In the genomic region with DNA sequence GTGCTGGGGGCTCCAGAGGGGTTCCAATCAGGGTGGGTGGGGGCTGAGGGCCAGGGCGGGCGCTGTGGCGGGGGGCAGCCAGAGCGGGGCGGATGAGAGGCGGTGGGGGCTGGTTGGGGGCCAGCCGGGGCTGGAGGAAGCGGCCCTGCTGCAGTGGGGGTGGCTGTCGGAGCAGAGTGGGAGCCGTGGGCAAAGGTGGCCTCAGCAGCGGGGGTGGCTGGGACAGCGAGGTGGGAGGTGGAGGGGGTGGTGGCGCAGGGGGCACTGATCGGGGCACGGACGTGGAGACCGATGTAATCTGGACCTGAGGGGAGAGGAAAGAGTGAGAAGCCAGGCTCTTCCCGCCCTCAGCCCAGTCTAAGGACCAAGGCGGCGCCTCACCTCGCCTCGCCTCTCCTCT, we compare ENCODE assay signal across 21 cellular contexts. TPM values are rescaled to one million over a fixed set of nuclear protein-coding genes. Genes with fewer than 3 reads are reported as not detected.
DNase-seq lines count a peak whose midpoint lies in the region; ATAC-seq and TF ChIP-seq lines count a peak whose summit lies in the region.
"Had no signal": no experiment of that assay in that cellular context is flagged by ENCODE, and none has a peak within 500 bp of the region (broad histone marks: within the 10 kb centered on the region; RNA-seq: fewer than 3 reads in every experiment).

No MANE protein-coding gene starts in this region.

- no peaks in the 10 kb centered on the region for H3K9me3 ChIP-seq in endodermal cell (ENCODE audit: control insufficient read depth, low read length)
- no peaks in the 10 kb centered on the region for H3K9me3 ChIP-seq in neural progenitor cell (ENCODE audit: low read depth)
- H3K9me3 ChIP-seq: MG63, SJSA1 had no signal

- H3K4me1 ChIP-seq in endodermal cell (ENCODE audit: control insufficient read depth, insufficient read depth, low read length): peaks cover 15% of the 10 kb centered on the region
- H3K4me1 ChIP-seq in neural progenitor cell: peaks cover 62% of the 10 kb centered on the region

- H3K27ac ChIP-seq in endodermal cell (ENCODE audit: low read depth, low read length): peak overlapping the region; percentile 68
- H3K27ac ChIP-seq in neural progenitor cell: peak overlapping the region; percentile 80
- H3K27ac ChIP-seq: GM23248, SJSA1 had no signal

- H3K36me3 ChIP-seq in endodermal cell (ENCODE audit: control insufficient read depth, insufficient read depth, low read length): peaks cover 5% of the 10 kb centered on the region
- H3K36me3 ChIP-seq in neural progenitor cell: no peaks in the 10 kb centered on the region
- H3K36me3 ChIP-seq: MG63 had no signal

- peak; percentile 10 for ATAC-seq in stimulated activated naive CD8-positive, alpha-beta T cell treated with anti-CD3 and anti-CD28 coated beads, Interleukin-15, amount 100 ng/mL, for 72 hours
- no peak for ATAC-seq in stimulated activated naive CD8-positive, alpha-beta T cell treated with anti-CD3 and anti-CD28 coated beads, Interleukin-15, Interleukin-2, amounts not matched to agents 100 U/mL and 50 U/mL, for 24 hours
- no peak for ATAC-seq in GM19455 (IDR thresholded peaks at IDR 0.05; ENCODE audit: unreplicated experiment)
- ATAC-seq: Right ventricle myocardium inferior had no signal

- WGBS in endodermal cell (ENCODE audit: insufficient coverage in 1 of 2, insufficient read length in 1 of 2), 2 experiments: 95% methylated on average over 22 of the region's 22 CpGs; no CpG with 5 or more reads in 1 of the 2 experiments

- no peak overlapping the region for H3K4me3 Mint-ChIP-seq in stimulated activated naive CD8-positive, alpha-beta T cell treated with anti-CD3 and anti-CD28 coated beads, Interleukin-15, amount 100 ng/mL, for 72 hours
- no peak overlapping the region for H3K4me3 Mint-ChIP-seq in endodermal cell
- no peak overlapping the region for H3K4me3 Mint-ChIP-seq in neural progenitor cell
- H3K4me3 Mint-ChIP-seq in activated T-helper 1 cell treated with anti-CD3 and anti-CD28 coated beads, Interleukin-12 subunit alpha, Interleukin-12 subunit beta, Interleukin-2, Interleukin-4 antibody, amounts not matched to agents 30 ng/mL and 10 ng/mL and 1 ng/mL, durations not matched to agents 14 hours and 24 hours and 36 hours: no peak overlapping the region

- H3K4me1 Mint-ChIP-seq in stimulated activated naive CD8-positive, alpha-beta T cell treated with anti-CD3 and anti-CD28 coated beads, Interleukin-15, amount 100 ng/mL, for 72 hours: peaks cover 23% of the 10 kb centered on the region
- H3K4me1 Mint-ChIP-seq in endodermal cell: peaks cover 7% of the 10 kb centered on the region
- H3K4me1 Mint-ChIP-seq in neural progenitor cell: peaks cover 49% of the 10 kb centered on the region
- no peaks in the 10 kb centered on the region for H3K4me1 Mint-ChIP-seq in activated T-helper 1 cell treated with anti-CD3 and anti-CD28 coated beads, Interleukin-12 subunit alpha, Interleukin-12 subunit beta, Interleukin-2, Interleukin-4 antibody, amounts not matched to agents 30 ng/mL and 10 ng/mL and 1 ng/mL, durations not matched to agents 14 hours and 24 hours and 36 hours (ENCODE audit: low read depth)

- no peak for TF ChIP-seq CTCF in endodermal cell (conservative IDR thresholded peaks at IDR 0.05)
- TF ChIP-seq CTCF in neural progenitor cell (IDR thresholded peaks at IDR 0.05): no peak

- H3K9me3 Mint-ChIP-seq in stimulated activated naive CD8-positive, alpha-beta T cell treated with anti-CD3 and anti-CD28 coated beads, Interleukin-15, amount 100 ng/mL, for 72 hours: no peaks in the 10 kb centered on the region
- H3K9me3 Mint-ChIP-seq in endodermal cell (no peaks in the 10 kb centered on the region), neural progenitor cell (no peaks in the 10 kb centered on the region)
- H3K9me3 Mint-ChIP-seq in activated T-helper 1 cell treated with anti-CD3 and anti-CD28 coated beads, Interleukin-12 subunit alpha, Interleukin-12 subunit beta, Interleukin-2, Interleukin-4 antibody, amounts not matched to agents 30 ng/mL and 10 ng/mL and 1 ng/mL, durations not matched to agents 14 hours and 24 hours and 36 hours: no peaks in the 10 kb centered on the region

- peaks cover 22% of the 10 kb centered on the region for H3K36me3 Mint-ChIP-seq in endodermal cell (ENCODE audit: low read depth)
- H3K36me3 Mint-ChIP-seq in neural progenitor cell: peaks cover 10% of the 10 kb centered on the region
- H3K36me3 Mint-ChIP-seq in activated T-helper 1 cell treated with anti-CD3 and anti-CD28 coated beads, Interleukin-12 subunit alpha, Interleukin-12 subunit beta, Interleukin-2, Interleukin-4 antibody, amounts not matched to agents 30 ng/mL and 10 ng/mL and 1 ng/mL, durations not matched to agents 14 hours and 24 hours and 36 hours (ENCODE audit: low read depth): no peaks in the 10 kb centered on the region

- H3K79me2 ChIP-seq in neural progenitor cell (ENCODE audit: low read depth): peaks cover 47% of the 10 kb centered on the region

- DNase-seq in stimulated activated naive CD8-positive, alpha-beta T cell treated with anti-CD3 and anti-CD28 coated beads, Interleukin-15, amount 100 ng/mL, for 72 hours: no peak
- DNase-seq in stimulated activated naive CD8-positive, alpha-beta T cell treated with anti-CD3 and anti-CD28 coated beads, Interleukin-15, Interleukin-2, amounts not matched to agents 100 U/mL and 50 U/mL, for 24 hours: no peak
- no peak for DNase-seq in endodermal cell
- no peak for DNase-seq in neural progenitor cell (ENCODE audit: low spot score)
- no peak for DNase-seq in hepatic stellate cell (ENCODE audit: low spot score)
- DNase-seq in Kasumi-1 (lab: John Stamatoyannopoulos, UW): no peak
- no peak for DNase-seq in activated T-helper 1 cell treated with anti-CD3 and anti-CD28 coated beads, Interleukin-12 subunit alpha, Interleukin-12 subunit beta, Interleukin-2, Interleukin-4 antibody, amounts not matched to agents 30 ng/mL and 10 ng/mL and 1 ng/mL, durations not matched to agents 14 hours and 24 hours and 36 hours (ENCODE audit: low spot score)
- DNase-seq: 8988T, DMS79, GM23248, HCEC 1CT, MG63, NCI-H1417, NCI-H1694 treated with DMSO at 0.1 percent for 48 hours, NCI-H2107, NCI-H446 treated with DMSO at 0.1 percent for 48 hours, NCI-H526 treated with DMSO at 0.1 percent for 48 hours, OCI-M1 had no signal

- peak overlapping the region in 1 of 2 donors; percentile 86 for H3K27ac Mint-ChIP-seq in stimulated activated naive CD8-positive, alpha-beta T cell treated with anti-CD3 and anti-CD28 coated beads, Interleukin-15, amount 100 ng/mL, for 72 hours
- H3K27ac Mint-ChIP-seq in endodermal cell (no peak overlapping the region), neural progenitor cell (no peak overlapping the region)
- no peak overlapping the region for H3K27ac Mint-ChIP-seq in activated T-helper 1 cell treated with anti-CD3 and anti-CD28 coated beads, Interleukin-12 subunit alpha, Interleukin-12 subunit beta, Interleukin-2, Interleukin-4 antibody, amounts not matched to agents 30 ng/mL and 10 ng/mL and 1 ng/mL, durations not matched to agents 14 hours and 24 hours and 36 hours

- H2AFZ ChIP-seq in neural progenitor cell (replicated peaks): no peak overlapping the region
- H2AFZ ChIP-seq: GM23248 had no signal

- intact Hi-C loops in activated T-helper 1 cell treated with anti-CD3 and anti-CD28 coated beads, Interleukin-12 subunit alpha, Interleukin-12 subunit beta, Interleukin-2, Interleukin-4 antibody, amounts not matched to agents 30 ng/mL and 10 ng/mL and 1 ng/mL, durations not matched to agents 14 hours and 24 hours and 36 hours (cut with micrococcal nuclease): no loop called here

- no peak overlapping the region for H3K9ac ChIP-seq in endodermal cell (ENCODE audit: extremely low read depth, low read length, poor library complexity, severe bottlenecking)
- no peak overlapping the region for H3K9ac ChIP-seq in neural progenitor cell
- H3K9ac ChIP-seq: GM23248 had no signal

- H3K4me3 ChIP-seq in endodermal cell (ENCODE audit: low read length) (no peak overlapping the region), neural progenitor cell (no peak overlapping the region)
- H3K4me3 ChIP-seq: GM23248, MG63, SJSA1 had no signal

- peaks cover 96% of the 10 kb centered on the region for H4K20me1 ChIP-seq in neural progenitor cell (ENCODE audit: low read depth)

- H3F3A ChIP-seq in neural progenitor cell (ENCODE audit: low read depth): peaks cover 85% of the 10 kb centered on the region

- no peak overlapping the region for H3K4me2 ChIP-seq in neural progenitor cell

- peaks cover 29% of the 10 kb centered on the region for H3K27me3 Mint-ChIP-seq in stimulated activated naive CD8-positive, alpha-beta T cell treated with anti-CD3 and anti-CD28 coated beads, Interleukin-15, amount 100 ng/mL, for 72 hours
- H3K27me3 Mint-ChIP-seq in endodermal cell (ENCODE audit: insufficient read depth) (no peaks in the 10 kb centered on the region), neural progenitor cell (ENCODE audit: insufficient read depth, low read depth) (peaks cover 5% of the 10 kb centered on the region)
- peaks cover 4% of the 10 kb centered on the region for H3K27me3 Mint-ChIP-seq in activated T-helper 1 cell treated with anti-CD3 and anti-CD28 coated beads, Interleukin-12 subunit alpha, Interleukin-12 subunit beta, Interleukin-2, Interleukin-4 antibody, amounts not matched to agents 30 ng/mL and 10 ng/mL and 1 ng/mL, durations not matched to agents 14 hours and 24 hours and 36 hours (ENCODE audit: insufficient read depth)

- no peaks in the 10 kb centered on the region for H3K27me3 ChIP-seq in endodermal cell (ENCODE audit: control insufficient read depth, insufficient read depth, low read length, poor library complexity, severe bottlenecking)
- no peaks in the 10 kb centered on the region for H3K27me3 ChIP-seq in neural progenitor cell
- H3K27me3 ChIP-seq: SJSA1 had no signal

RNA-seq across cellular contexts. Expression of a gene that starts 5.1 kb away (rescaled TPM):
- total RNA-seq in endodermal cell (10 to 100 TPM; 45.0 to 51.4 TPM), neural progenitor cell (ENCODE audit: low replicate concordance) (70.6 and 139 TPM in 2 replicates)
- 111 TPM for polyA plus RNA-seq in endodermal cell (2013, experiment 1 of 2)
- 95.2 TPM for polyA plus RNA-seq in endodermal cell (2013, experiment 2 of 2)
- 0.21 and 0.34 TPM in 2 replicates for total RNA-seq in activated T-helper 1 cell treated with anti-CD3 and anti-CD28 coated beads, Interleukin-12 subunit alpha, Interleukin-12 subunit beta, Interleukin-2, Interleukin-4 antibody, amounts not matched to agents 30 ng/mL and 10 ng/mL and 1 ng/mL, durations not matched to agents 14 hours and 24 hours and 36 hours
- polyA plus RNA-seq: GM23248 had no signal

RNA-seq across cellular contexts. Expression of a gene that starts 26.9 kb away (rescaled TPM):
- total RNA-seq in endodermal cell (10 to 100 TPM; 47.2 to 53.5 TPM), neural progenitor cell (ENCODE audit: low replicate concordance) (38.7 and 40.4 TPM in 2 replicates)
- polyA plus RNA-seq in endodermal cell (2013, experiment 1 of 2): 34.7 TPM
- polyA plus RNA-seq in endodermal cell (2013, experiment 2 of 2): 34.0 TPM
- total RNA-seq in activated T-helper 1 cell treated with anti-CD3 and anti-CD28 coated beads, Interleukin-12 subunit alpha, Interleukin-12 subunit beta, Interleukin-2, Interleukin-4 antibody, amounts not matched to agents 30 ng/mL and 10 ng/mL and 1 ng/mL, durations not matched to agents 14 hours and 24 hours and 36 hours: 25.3 and 31.6 TPM in 2 replicates

Comparison
In these comparisons a context has a peak if more than half of its experiments do, and no peak if none do; other contexts are left out.
1. RNA of a gene that starts 5.1 kb away (total RNA-seq): 70.6 to 139 TPM in neural progenitor cell and 45.0 to 51.4 TPM in endodermal cell; 0.21 to 0.34 TPM in activated T-helper 1 cell treated with anti-CD3 and anti-CD28 coated beads, Interleukin-12 subunit alpha, Interleukin-12 subunit beta, Interleukin-2, Interleukin-4 antibody, amounts not matched to agents 30 ng/mL and 10 ng/mL and 1 ng/mL, durations not matched to agents 14 hours and 24 hours and 36 hours; every median in the first group is over 10 times any median in the second.